Comparison of ENCODE assay signal across 8 cellular contexts in genomic region chrX:74293343-74293946, GRCh38. TPM values are rescaled to one million over a fixed set of nuclear protein-coding genes. Genes with fewer than 3 reads are reported as not detected.
DNase-seq lines count a peak whose midpoint lies in the region; ATAC-seq, FAIRE-seq and TF ChIP-seq lines count a peak whose summit lies in the region.

No MANE protein-coding gene starts in this region.

- peak; percentile 41 for ATAC-seq in GM21717 (IDR thresholded peaks at IDR 0.05; ENCODE audit: unreplicated experiment)

- peak; percentile 37 for DNase-seq in NCI-H187 treated with DMSO at 0.1 percent for 48 hours (lab: John Stamatoyannopoulos, UW)
- peak; percentile 52 for DNase-seq in T-helper 22 cell (ENCODE audit: low read depth)
- peak; percentile 34 to 84 for DNase-seq in ascending aorta (ENCODE audit: low spot score in 2 of 2)
- peak; percentile 71 for DNase-seq in hepatic stellate cell (ENCODE audit: low spot score)
- peak; percentile 76 for DNase-seq in putamen (ENCODE audit: low spot score)
- DNase-seq in urothelium cell line (ENCODE audit: low spot score): peak; percentile 79

- TF ChIP-seq CTCF in C4-2B (conservative IDR thresholded peaks at IDR 0.05) (no peak), ascending aorta (IDR thresholded peaks at IDR 0.05) (no peak)

- H3K4me1 ChIP-seq in ascending aorta: no peaks in the 10 kb centered on the region

- H3K9me3 ChIP-seq in ascending aorta: no peaks in the 10 kb centered on the region

- H3K36me3 ChIP-seq in ascending aorta: no peaks in the 10 kb centered on the region

- H3K4me3 ChIP-seq in ascending aorta: peak overlapping the region; percentile 57 to 71

- intact Hi-C loops in ascending aorta (cut with DNase I): loop anchor here (5.0 kb wide), 4 partner anchors 51 to 731 kb away; partner anchors contain the start of genes CHIC1 and SLC16A2

- no peak for FAIRE-seq in urothelium cell line (lab: Jason Lieb, UNC)

- H3K27me3 ChIP-seq in ascending aorta: peaks cover 6% of the 10 kb centered on the region

- H3K27ac ChIP-seq in C4-2B: peak overlapping the region; percentile 92
- H3K27ac ChIP-seq in ascending aorta: peak overlapping the region; percentile 73 to 87

RNA-seq across cellular contexts. Expression of gene ZCCHC13, which starts 10.5 kb away (rescaled TPM):
- total RNA-seq in ascending aorta: not detected

Comparison
In these comparisons a context has a peak if more than half of its experiments do, and no peak if none do; other contexts are left out.
1. Peak in every context shown above with its lines: DNase-seq, ATAC-seq, H3K4me3 ChIP-seq and H3K27ac ChIP-seq.